16 cellular contexts compared by ENCODE assay signal in the genomic region with DNA sequence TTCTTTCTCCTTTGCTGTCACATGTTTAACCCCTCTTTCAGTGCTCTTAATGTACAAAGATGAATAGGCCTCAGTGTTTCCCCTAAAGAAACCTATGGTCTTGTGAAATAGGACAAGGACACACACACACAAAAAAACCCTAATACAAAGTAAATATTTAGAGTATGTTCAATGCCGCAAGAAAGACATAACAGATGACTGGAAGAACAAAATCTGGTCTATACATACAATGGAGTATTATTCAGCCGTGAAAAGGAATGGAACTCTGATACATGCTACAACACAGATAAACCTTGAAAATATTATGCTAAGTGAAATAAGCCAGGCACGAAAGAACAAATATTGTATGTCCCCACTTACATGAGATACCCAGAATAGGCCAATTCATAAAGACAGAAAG.
DNase-seq lines count a peak whose midpoint lies in the region; ATAC-seq and TF ChIP-seq lines count a peak whose summit lies in the region.
"Had no signal": no experiment of that assay in that cellular context is flagged by ENCODE, and none has a peak within 500 bp of the region (broad histone marks: within the 10 kb centered on the region; RNA-seq: fewer than 3 reads in every experiment).

No MANE protein-coding gene starts in this region.

- no peaks in the 10 kb centered on the region for H3K4me1 ChIP-seq in HEK293 (ENCODE audit: control insufficient read depth, insufficient read depth, low read length)
- peaks cover 16% of the 10 kb centered on the region for H3K4me1 ChIP-seq in effector memory CD4-positive, alpha-beta T cell (ENCODE audit: control insufficient read depth, insufficient read depth, low read length, poor library complexity, severe bottlenecking)

- H3K4me3 ChIP-seq in HEK293 (ENCODE audit: low read depth, low read length): no peak overlapping the region
- H3K4me3 ChIP-seq in effector memory CD4-positive, alpha-beta T cell (ENCODE audit: insufficient read depth, low read depth, low read length, poor library complexity, severe bottlenecking): no peak overlapping the region
- H3K4me3 ChIP-seq: BLaER1 treated with 17β-estradiol and CSF1 and Interleukin-3, amounts not matched to agents 10 nM and 100 nM had no signal

- DNase-seq in activated naive CD4-positive, alpha-beta T cell treated with anti-CD3 and anti-CD28 coated beads, Interleukin-2, amount 50 U/mL, for 16 hours: no peak
- no peak for DNase-seq in effector memory CD4-positive, alpha-beta T cell
- no peak for DNase-seq in stimulated activated effector memory CD8-positive, alpha-beta T cell treated with anti-CD3 and anti-CD28 coated beads, Interleukin-12 subunit alpha, Interleukin-12 subunit beta, amount 100 ng/mL, for 72 hours (ENCODE audit: low spot score in 2 of 2)
- no peak for DNase-seq in middle frontal gyrus (ENCODE audit: extremely low spot score, low spot score)
- DNase-seq: COR-L47, DMS 273 treated with DMSO at 0.1 percent for 48 hours, DND-41, NCI-H1417 treated with DMSO at 0.1 percent for 48 hours, NCI-H187 treated with DMSO at 0.1 percent for 48 hours, NCI-H226, NCI-H524 treated with DMSO at 0.1 percent for 48 hours, SHP77 had no signal

- no peaks in the 10 kb centered on the region for H3K9me3 Mint-ChIP-seq in activated naive CD4-positive, alpha-beta T cell treated with anti-CD3 and anti-CD28 coated beads, Interleukin-2, amount 50 U/mL, for 24 hours
- no peaks in the 10 kb centered on the region for H3K9me3 Mint-ChIP-seq in stimulated activated effector memory CD8-positive, alpha-beta T cell treated with anti-CD3 and anti-CD28 coated beads, Interleukin-12 subunit alpha, Interleukin-12 subunit beta, amount 100 ng/mL, for 72 hours

- CTCF ChIA-PET in HEK293 (lab: Yijun Ruan, JAX): interaction anchor here (0.6 kb wide), 1 partner anchor 1722 kb away, joined by 3 read pairs; no protein-coding TSS in a partner anchor

- TF ChIP-seq CTCF in HEK293 (tag by site-specific recombination; IDR thresholded peaks at IDR 0.05): no peak

- H3K36me3 Mint-ChIP-seq in activated naive CD4-positive, alpha-beta T cell treated with anti-CD3 and anti-CD28 coated beads, Interleukin-2, amount 50 U/mL, for 24 hours: peaks cover 29% of the 10 kb centered on the region
- peaks cover 15% of the 10 kb centered on the region for H3K36me3 Mint-ChIP-seq in stimulated activated effector memory CD8-positive, alpha-beta T cell treated with anti-CD3 and anti-CD28 coated beads, Interleukin-12 subunit alpha, Interleukin-12 subunit beta, amount 100 ng/mL, for 72 hours

- no peaks in the 10 kb centered on the region for H3K27me3 ChIP-seq in effector memory CD4-positive, alpha-beta T cell (replicated peaks; ENCODE audit: control insufficient read depth, insufficient read depth, low read length, poor library complexity, severe bottlenecking)
- H3K27me3 ChIP-seq: BLaER1 treated with 17β-estradiol and CSF1 and Interleukin-3, amounts not matched to agents 10 nM and 100 nM had no signal

- H3K9me3 ChIP-seq in HEK293 (ENCODE audit: control insufficient read depth, insufficient read depth, low read depth, low read length): no peaks in the 10 kb centered on the region
- H3K9me3 ChIP-seq in effector memory CD4-positive, alpha-beta T cell (ENCODE audit: control insufficient read depth, low read length): no peaks in the 10 kb centered on the region

- no peak for ATAC-seq in stimulated activated effector memory CD8-positive, alpha-beta T cell treated with anti-CD3 and anti-CD28 coated beads, Interleukin-12 subunit alpha, Interleukin-12 subunit beta, amount 100 ng/mL, for 72 hours
- ATAC-seq in HG03469 (IDR thresholded peaks at IDR 0.05; ENCODE audit: unreplicated experiment): no peak

- no peak overlapping the region for H3K27ac Mint-ChIP-seq in activated naive CD4-positive, alpha-beta T cell treated with anti-CD3 and anti-CD28 coated beads, Interleukin-2, amount 50 U/mL, for 24 hours
- H3K27ac Mint-ChIP-seq in stimulated activated effector memory CD8-positive, alpha-beta T cell treated with anti-CD3 and anti-CD28 coated beads, Interleukin-12 subunit alpha, Interleukin-12 subunit beta, amount 100 ng/mL, for 72 hours: peak overlapping the region; percentile 99

- no peak overlapping the region for H3K27ac ChIP-seq in HEK293 (ENCODE audit: extremely low read depth, low read depth, low read length)
- peak overlapping the region; percentile 30 for H3K27ac ChIP-seq in effector memory CD4-positive, alpha-beta T cell (ENCODE audit: insufficient read depth, low read length, poor library complexity, severe bottlenecking)
- H3K27ac ChIP-seq: BLaER1 treated with 17β-estradiol and CSF1 and Interleukin-3, amounts not matched to agents 10 nM and 100 nM had no signal

- POLR2A ChIA-PET in HEK293 (lab: Yijun Ruan, JAX): no interaction called here

- no peaks in the 10 kb centered on the region for H3K27me3 Mint-ChIP-seq in activated naive CD4-positive, alpha-beta T cell treated with anti-CD3 and anti-CD28 coated beads, Interleukin-2, amount 50 U/mL, for 24 hours

- H3K36me3 ChIP-seq in HEK293 (ENCODE audit: control insufficient read depth in 2 of 2, insufficient read depth in 1 of 2, low read length in 2 of 2): peaks cover 0 to 20% of the 10 kb centered on the region in 2 experiments; a peak in 1 of 3 replicates
- no peaks in the 10 kb centered on the region for H3K36me3 ChIP-seq in effector memory CD4-positive, alpha-beta T cell (ENCODE audit: control insufficient read depth, insufficient read depth, low read length)

- peak overlapping the region; percentile 17 for H3K4me3 Mint-ChIP-seq in activated naive CD4-positive, alpha-beta T cell treated with anti-CD3 and anti-CD28 coated beads, Interleukin-2, amount 50 U/mL, for 24 hours
- H3K4me3 Mint-ChIP-seq in stimulated activated effector memory CD8-positive, alpha-beta T cell treated with anti-CD3 and anti-CD28 coated beads, Interleukin-12 subunit alpha, Interleukin-12 subunit beta, amount 100 ng/mL, for 72 hours: no peak overlapping the region

- H3K4me1 Mint-ChIP-seq in activated naive CD4-positive, alpha-beta T cell treated with anti-CD3 and anti-CD28 coated beads, Interleukin-2, amount 50 U/mL, for 24 hours: peaks cover 81% of the 10 kb centered on the region
- peaks cover 66% of the 10 kb centered on the region for H3K4me1 Mint-ChIP-seq in stimulated activated effector memory CD8-positive, alpha-beta T cell treated with anti-CD3 and anti-CD28 coated beads, Interleukin-12 subunit alpha, Interleukin-12 subunit beta, amount 100 ng/mL, for 72 hours

TF ChIP-seq in HEK293, 187 proteins besides CTCF, POLR2A, EP300 and RAD21:
- TF ChIP-seq ZNF146 (tag by site-specific recombination; IDR thresholded peaks at IDR 0.05) (peak; percentile 57), ZNF202 (tag by site-specific recombination; IDR thresholded peaks at IDR 0.05; ENCODE audit: borderline replicate concordance) (no peak), BCL11A (tag by site-specific recombination; IDR thresholded peaks at IDR 0.05; ENCODE audit: low read depth) (no peak), HOXC10 (CRISPR knock-in tag; IDR thresholded peaks at IDR 0.05) (no peak), ZNF19 (tag by site-specific recombination; IDR thresholded peaks at IDR 0.05; ENCODE audit: low read depth) (no peak), ZSCAN30 (tag by site-specific recombination; IDR thresholded peaks at IDR 0.05) (no peak), ZNF664 (tag by site-specific recombination; IDR thresholded peaks at IDR 0.05) (no peak)
- TF ChIP-seq, protein P1, sequence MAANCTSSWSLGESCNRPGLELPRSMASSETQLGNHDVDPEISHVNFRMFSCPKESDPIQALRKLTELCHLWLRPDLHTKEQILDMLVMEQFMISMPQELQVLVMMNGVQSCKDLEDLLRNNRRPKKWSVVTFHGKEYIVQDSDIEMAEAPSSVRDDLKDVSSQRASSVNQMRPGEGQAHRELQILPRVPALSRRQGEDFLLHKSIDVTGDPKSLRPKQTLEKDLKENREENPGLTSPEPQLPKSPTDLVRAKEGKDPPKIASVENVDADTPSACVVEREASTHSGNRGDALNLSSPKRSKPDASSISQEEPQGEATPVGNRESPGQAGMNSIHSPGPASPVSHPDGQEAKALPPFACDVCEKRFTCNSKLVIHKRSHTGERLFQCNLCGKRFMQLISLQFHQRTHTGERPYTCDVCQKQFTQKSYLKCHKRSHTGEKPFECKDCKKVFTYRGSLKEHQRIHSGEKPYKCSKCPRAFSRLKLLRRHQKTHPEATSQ (tag by site-specific recombination; IDR thresholded peaks at IDR 0.05): no peak
